8 cellular contexts compared by ENCODE assay signal in genomic region chr20:10611357-10611756, GRCh38.
DNase-seq lines count a peak whose midpoint lies in the region; ATAC-seq and TF ChIP-seq lines count a peak whose summit lies in the region.

No MANE protein-coding gene starts in this region.

- ATAC-seq in GM19397 (IDR thresholded peaks at IDR 0.05; ENCODE audit: unreplicated experiment) = peak; percentile 66

- no peak overlapping the region for H2AFZ ChIP-seq in Loucy (ENCODE audit: low read length)

- H3K9me2 ChIP-seq in Loucy (replicated peaks; ENCODE audit: low read depth, low read length) = no peaks in the 10 kb centered on the region

- H3K4me3 Mint-ChIP-seq in endodermal cell (no peak overlapping the region), osteocyte (ENCODE audit: unreplicated experiment) (no peak overlapping the region)

- H3K27ac ChIP-seq in C4-2B = no peak overlapping the region
- no peak overlapping the region for H3K27ac ChIP-seq in endodermal cell (ENCODE audit: low read depth, low read length)
- H3K27ac ChIP-seq in effector memory CD4-positive, alpha-beta T cell (ENCODE audit: insufficient read depth, low read length, poor library complexity, severe bottlenecking) = no peak overlapping the region

- H3K9me3 ChIP-seq in Loucy (ENCODE audit: insufficient read depth, low read depth, low read length) = no peaks in the 10 kb centered on the region
- no peaks in the 10 kb centered on the region for H3K9me3 ChIP-seq in endodermal cell (ENCODE audit: control insufficient read depth, low read length)
- H3K9me3 ChIP-seq in effector memory CD4-positive, alpha-beta T cell (ENCODE audit: control insufficient read depth, low read length) = no peaks in the 10 kb centered on the region

- H3K27me3 ChIP-seq in Loucy (ENCODE audit: insufficient read depth, low read length, poor library complexity, severe bottlenecking) (no peaks in the 10 kb centered on the region), endodermal cell (ENCODE audit: control insufficient read depth, insufficient read depth, low read length, poor library complexity, severe bottlenecking) (no peaks in the 10 kb centered on the region)
- H3K27me3 ChIP-seq in effector memory CD4-positive, alpha-beta T cell (replicated peaks; ENCODE audit: control insufficient read depth, insufficient read depth, low read length, poor library complexity, severe bottlenecking) = no peaks in the 10 kb centered on the region

- H3K9ac ChIP-seq in Loucy (ENCODE audit: low read depth, low read length, poor library complexity, severe bottlenecking) = no peak overlapping the region
- H3K9ac ChIP-seq in endodermal cell (ENCODE audit: extremely low read depth, low read length, poor library complexity, severe bottlenecking) = no peak overlapping the region

- H3K36me3 ChIP-seq in Loucy (ENCODE audit: insufficient read depth, low read length) = peaks cover 3% of the 10 kb centered on the region; the same call in 1 of the 2 replicates
- no peaks in the 10 kb centered on the region for H3K36me3 ChIP-seq in endodermal cell (ENCODE audit: control insufficient read depth, insufficient read depth, low read length)
- no peaks in the 10 kb centered on the region for H3K36me3 ChIP-seq in effector memory CD4-positive, alpha-beta T cell (ENCODE audit: control insufficient read depth, insufficient read depth, low read length)

- TF ChIP-seq CTCF in C4-2B (conservative IDR thresholded peaks at IDR 0.05) = peak; percentile 30; the same call in 1 of the 2 replicates
- TF ChIP-seq CTCF in Loucy (conservative IDR thresholded peaks at IDR 0.05; ENCODE audit: low read length) = peak; percentile 54
- peak; percentile 86 for TF ChIP-seq CTCF in endodermal cell (conservative IDR thresholded peaks at IDR 0.05)
- peak; percentile 45 for TF ChIP-seq CTCF in osteocyte (IDR thresholded peaks at IDR 0.05)

- H3K4me2 ChIP-seq in Loucy (ENCODE audit: low read depth, low read length, poor library complexity, severe bottlenecking) = no peak overlapping the region

- H3K9me3 Mint-ChIP-seq in endodermal cell = no peaks in the 10 kb centered on the region
- peaks cover 8% of the 10 kb centered on the region for H3K9me3 Mint-ChIP-seq in osteocyte (ENCODE audit: unreplicated experiment)

- peaks cover 8% of the 10 kb centered on the region for H3K36me3 Mint-ChIP-seq in endodermal cell (ENCODE audit: low read depth)
- H3K36me3 Mint-ChIP-seq in osteocyte (ENCODE audit: unreplicated experiment) = peaks cover 6% of the 10 kb centered on the region

- WGBS in endodermal cell (ENCODE audit: insufficient coverage in 1 of 2, insufficient read length in 1 of 2), 2 experiments = 40 to 52% methylated on average over 1 of the region's 1 CpG

- H3K27ac Mint-ChIP-seq in endodermal cell = no peak overlapping the region
- H3K27ac Mint-ChIP-seq in osteocyte (ENCODE audit: unreplicated experiment) = peak overlapping the region; percentile 21

- H3K4me3 ChIP-seq in Loucy (ENCODE audit: low read length, poor library complexity, severe bottlenecking) (no peak overlapping the region), endodermal cell (ENCODE audit: low read length) (no peak overlapping the region)
- no peak overlapping the region for H3K4me3 ChIP-seq in effector memory CD4-positive, alpha-beta T cell (ENCODE audit: insufficient read depth, low read depth, low read length, poor library complexity, severe bottlenecking)

- DNase-seq in endodermal cell = peak; percentile 94
- DNase-seq in osteocyte (ENCODE audit: extremely low spot score, unreplicated experiment) = no peak
- no peak for DNase-seq in effector memory CD4-positive, alpha-beta T cell
- DNase-seq in LoVo (ENCODE audit: low spot score) = no peak
- no peak for DNase-seq in medulla oblongata (ENCODE audit: extremely low spot score)

- H3K4me1 ChIP-seq in Loucy (ENCODE audit: insufficient read depth, low read length, poor library complexity, severe bottlenecking) (no peaks in the 10 kb centered on the region), endodermal cell (ENCODE audit: control insufficient read depth, insufficient read depth, low read length) (no peaks in the 10 kb centered on the region)
- no peaks in the 10 kb centered on the region for H3K4me1 ChIP-seq in effector memory CD4-positive, alpha-beta T cell (ENCODE audit: control insufficient read depth, insufficient read depth, low read length, poor library complexity, severe bottlenecking)

- no peaks in the 10 kb centered on the region for H3F3A ChIP-seq in Loucy (ENCODE audit: low read depth)

- H3K4me1 Mint-ChIP-seq in endodermal cell (peaks cover 8% of the 10 kb centered on the region), osteocyte (ENCODE audit: unreplicated experiment) (peaks cover 40% of the 10 kb centered on the region)

- H4K20me1 ChIP-seq in Loucy (ENCODE audit: insufficient read depth, low read length, poor library complexity, severe bottlenecking) = no peaks in the 10 kb centered on the region

- H3K27me3 Mint-ChIP-seq in endodermal cell (ENCODE audit: insufficient read depth) (peaks cover 2% of the 10 kb centered on the region), osteocyte (ENCODE audit: unreplicated experiment) (no peaks in the 10 kb centered on the region)

- no peaks in the 10 kb centered on the region for H3K79me2 ChIP-seq in Loucy (ENCODE audit: insufficient read depth, low read length)

Comparison
In these comparisons a context has a peak if more than half of its experiments do, and no peak if none do; other contexts are left out.
1. CTCF ChIP-seq: peak in every context shown above with its lines; median percentile 86 in endodermal cell; 54 in Loucy; 45 in osteocyte; 30 in C4-2B.